In the genomic region with DNA sequence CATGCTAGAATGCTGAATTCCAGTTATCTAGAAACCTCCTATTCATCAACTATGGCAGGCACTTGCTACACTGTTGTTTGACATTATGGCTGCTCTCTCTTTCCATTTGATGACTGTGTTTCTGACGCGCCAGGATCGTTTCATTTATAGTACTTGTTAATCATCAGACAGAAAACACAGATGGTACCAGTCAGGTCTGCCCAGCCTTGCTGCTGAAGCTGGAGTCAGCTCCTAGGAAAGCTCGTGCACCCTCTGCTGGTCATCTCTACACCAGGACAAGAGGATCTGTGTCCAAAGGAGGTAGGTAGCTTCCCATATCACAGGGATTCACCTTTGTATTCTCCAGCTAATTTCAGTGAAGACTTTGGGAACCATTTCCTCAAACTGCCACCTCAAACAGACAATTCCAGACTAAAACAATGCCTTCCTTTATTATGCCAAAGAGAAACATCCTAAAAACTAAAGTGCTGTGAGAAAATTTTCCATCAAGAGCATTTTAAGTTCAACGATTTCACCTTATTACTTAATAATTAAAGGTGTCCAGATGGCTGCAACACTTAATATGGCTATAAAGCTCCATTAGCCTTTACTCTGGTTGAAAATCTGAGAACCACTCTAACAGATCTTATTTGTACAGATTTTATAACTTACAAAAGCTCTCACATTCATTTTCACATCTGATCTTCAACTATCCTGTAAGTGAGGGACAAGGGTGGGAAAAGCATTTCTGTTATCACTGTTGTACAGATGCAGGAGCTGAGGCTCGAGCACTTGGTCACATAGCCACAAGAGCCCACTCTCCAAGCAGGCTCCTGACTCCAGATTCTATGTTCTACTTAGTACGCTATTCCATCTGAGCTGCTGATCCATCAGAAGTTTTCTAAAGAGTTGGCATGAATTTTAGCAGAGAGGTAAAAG, we compare ENCODE assay signal across 8 cellular contexts. TPM values are rescaled to one million over a fixed set of nuclear protein-coding genes. Genes with fewer than 3 reads are reported as not detected.
DNase-seq lines count a peak whose midpoint lies in the region; ATAC-seq, FAIRE-seq and TF ChIP-seq lines count a peak whose summit lies in the region.

No MANE protein-coding gene starts in this region.

- no peak; the same call in 1 of the 2 replicates for TF ChIP-seq POLR2A in GM12891 (IDR thresholded peaks at IDR 0.05; ENCODE audit: low read depth, low read length)
- TF ChIP-seq POLR2A in prostate gland (IDR thresholded peaks at IDR 0.05): no peak
- no peak for TF ChIP-seq POLR2A in vagina (IDR thresholded peaks at IDR 0.05)

- H3K4me3 ChIP-seq in SU-DHL-6 (ENCODE audit: insufficient read depth, low read length, poor library complexity, severe bottlenecking) (peak overlapping the region; percentile 9), cardiac muscle cell (no peak overlapping the region), prostate gland (no peak overlapping the region), vagina (no peak overlapping the region)

- peaks cover 16% of the 10 kb centered on the region for H3K36me3 Mint-ChIP-seq in activated naive CD8-positive, alpha-beta T cell treated with anti-CD3 and anti-CD28 coated beads, Interleukin-2, amount 10 ng/mL, durations not matched to agents 7 days and 5 days

- H3K4me1 Mint-ChIP-seq in activated naive CD8-positive, alpha-beta T cell treated with anti-CD3 and anti-CD28 coated beads, Interleukin-2, amount 10 ng/mL, durations not matched to agents 7 days and 5 days: peaks cover 14% of the 10 kb centered on the region

- peaks cover 16% of the 10 kb centered on the region; the same call in 1 of the 2 replicates for H3F3A ChIP-seq in SU-DHL-6 (ENCODE audit: insufficient read depth)

- no peaks in the 10 kb centered on the region for H4K20me1 ChIP-seq in SU-DHL-6 (ENCODE audit: low read depth, low read length)

- no peaks in the 10 kb centered on the region for H3K9me3 ChIP-seq in SU-DHL-6 (ENCODE audit: insufficient read depth, low read length)
- no peaks in the 10 kb centered on the region for H3K9me3 ChIP-seq in cardiac muscle cell (ENCODE audit: low read depth)
- H3K9me3 ChIP-seq in prostate gland: no peaks in the 10 kb centered on the region
- no peaks in the 10 kb centered on the region for H3K9me3 ChIP-seq in vagina

- H3K79me2 ChIP-seq in SU-DHL-6 (ENCODE audit: insufficient read depth, low read length): peaks cover 41% of the 10 kb centered on the region

- TF ChIP-seq CTCF in SU-DHL-6 (IDR thresholded peaks at IDR 0.05; ENCODE audit: insufficient read depth, low read length, poor library complexity, severe bottlenecking) (peak; percentile 93), cardiac muscle cell (IDR thresholded peaks at IDR 0.05; ENCODE audit: low read depth, low read length) (peak; percentile 94), prostate gland (IDR thresholded peaks at IDR 0.05) (peak; percentile 66 to 91 (median 90)), vagina (IDR thresholded peaks at IDR 0.05) (peak; percentile 64 to 83 (median 79))

- no peaks in the 10 kb centered on the region for H3K4me1 ChIP-seq in cardiac muscle cell (ENCODE audit: low read depth)
- no peaks in the 10 kb centered on the region for H3K4me1 ChIP-seq in prostate gland (replicated peaks)
- H3K4me1 ChIP-seq in vagina: peaks cover 12% of the 10 kb centered on the region

- 33% methylated on average over 7 of the region's 7 CpGs for WGBS in prostate gland

- H3K9ac ChIP-seq in SU-DHL-6 (ENCODE audit: low read length): peak overlapping the region; percentile 35; the same call in 1 of the 2 replicates

- POLR2A ChIA-PET in activated naive CD8-positive, alpha-beta T cell treated with anti-CD3 and anti-CD28 coated beads, Interleukin-2, amount 10 ng/mL, durations not matched to agents 7 days and 5 days (lab: Charles Lee): interaction anchor here (0.5 to 1.8 kb wide), 5 partner anchors 8 to 487 kb away, joined by 3 to 9 read pairs (median 4); partner anchors contain the start of genes DCAF17, GORASP2, METTL8 and TLK1

- peak overlapping the region; percentile 10 for H2AFZ ChIP-seq in SU-DHL-6 (ENCODE audit: low read depth, low read length, severe bottlenecking)

- DNase-seq in GM12891 (ENCODE audit: insufficient read length, low spot score) (peak; percentile 30), NCI-H1105 (lab: John Stamatoyannopoulos, UW) (peak; percentile 81), cardiac muscle cell (ENCODE audit: low read depth in 1 of 2, low spot score in 1 of 2) (peak; percentile 89 to 95), prostate gland (ENCODE audit: low spot score) (peak; percentile 94), vagina (ENCODE audit: extremely low spot score in 2 of 2) (no peak)
- DNase-seq in activated naive CD8-positive, alpha-beta T cell treated with anti-CD3 and anti-CD28 coated beads, Interleukin-2, amount 10 ng/mL, durations not matched to agents 7 days and 5 days: peak; percentile 59

- H3K9me2 ChIP-seq in SU-DHL-6 (replicated peaks; ENCODE audit: insufficient read depth, low read length): no peaks in the 10 kb centered on the region

- H3K27me3 ChIP-seq in SU-DHL-6 (ENCODE audit: low read length) (no peaks in the 10 kb centered on the region), cardiac muscle cell (no peaks in the 10 kb centered on the region), prostate gland (replicated peaks; ENCODE audit: insufficient read depth) (no peaks in the 10 kb centered on the region), vagina (no peaks in the 10 kb centered on the region)

- H3K27ac ChIP-seq in SU-DHL-6 (ENCODE audit: low read depth, low read length) (peak overlapping the region; percentile 66), cardiac muscle cell (no peak overlapping the region), prostate gland (peak overlapping the region; percentile 17 to 59), vagina (peak overlapping the region; percentile 46)

- H3K36me3 ChIP-seq in SU-DHL-6 (ENCODE audit: low read length) (no peaks in the 10 kb centered on the region), cardiac muscle cell (no peaks in the 10 kb centered on the region), prostate gland (no peaks in the 10 kb centered on the region), vagina (no peaks in the 10 kb centered on the region)

- H3K27me3 Mint-ChIP-seq in activated naive CD8-positive, alpha-beta T cell treated with anti-CD3 and anti-CD28 coated beads, Interleukin-2, amount 10 ng/mL, durations not matched to agents 7 days and 5 days: no peaks in the 10 kb centered on the region

- peak overlapping the region; percentile 40 for H3K27ac Mint-ChIP-seq in activated naive CD8-positive, alpha-beta T cell treated with anti-CD3 and anti-CD28 coated beads, Interleukin-2, amount 10 ng/mL, durations not matched to agents 7 days and 5 days

- peak; percentile 88 for FAIRE-seq in GM12891 (lab: Jason Lieb, UNC)

- intact Hi-C loops in prostate gland (cut with DNase I): loop anchor here (2.0 to 5.0 kb wide), 3 partner anchors 69 to 443 kb away; no protein-coding TSS in a partner anchor
- intact Hi-C loops in vagina (cut with DNase I): loop anchor here (2.0 kb wide), 1 partner anchor 441 kb away; no protein-coding TSS in a partner anchor

- peak overlapping the region; percentile 43 for H3K4me3 Mint-ChIP-seq in activated naive CD8-positive, alpha-beta T cell treated with anti-CD3 and anti-CD28 coated beads, Interleukin-2, amount 10 ng/mL, durations not matched to agents 7 days and 5 days

- peaks cover 3% of the 10 kb centered on the region for H3K9me3 Mint-ChIP-seq in activated naive CD8-positive, alpha-beta T cell treated with anti-CD3 and anti-CD28 coated beads, Interleukin-2, amount 10 ng/mL, durations not matched to agents 7 days and 5 days

- peak; percentile 91 for ATAC-seq in HG02678 (IDR thresholded peaks at IDR 0.05; ENCODE audit: unreplicated experiment)
- peak; percentile 93 for ATAC-seq in activated naive CD8-positive, alpha-beta T cell treated with anti-CD3 and anti-CD28 coated beads, Interleukin-2, amount 10 ng/mL, durations not matched to agents 7 days and 5 days (ENCODE audit: low read depth)

- H3K4me2 ChIP-seq in SU-DHL-6 (ENCODE audit: low read depth, low read length, poor library complexity, severe bottlenecking): peak overlapping the region; percentile 51

TF ChIP-seq in GM12891, 5 proteins besides CTCF, POLR2A, EP300 and RAD21:
- TF ChIP-seq POU2F2 (IDR thresholded peaks at IDR 0.05; ENCODE audit: low read depth, low read length) (no peak), POLR2AphosphoS5 (IDR thresholded peaks at IDR 0.05; ENCODE audit: low read depth, low read length) (peak; percentile 37; the same call in 1 of the 2 replicates), PAX5 (IDR thresholded peaks at IDR 0.05; ENCODE audit: insufficient read depth, low read length, severe bottlenecking) (no peak)
TF ChIP-seq in GM12891: peak in this region for 1.

RNA-seq across cellular contexts. Expression of gene METTL8, which starts 17.5 kb away (rescaled TPM):
- 35.0 TPM for polyA plus RNA-seq in GM12891 (2012; ENCODE audit: low read depth, missing spikeins)
- 10 to 100 TPM; 20.9 to 22.9 TPM for total RNA-seq in activated naive CD8-positive, alpha-beta T cell treated with anti-CD3 and anti-CD28 coated beads, Interleukin-2, amount 10 ng/mL, durations not matched to agents 7 days and 5 days
- 13.5 and 15.5 TPM in 2 replicates for total RNA-seq in cardiac muscle cell
- 12.4 and 16.5 TPM in 2 replicates for polyA plus RNA-seq in cardiac muscle cell
- total RNA-seq in prostate gland: 10 to 100 TPM in 1 of 2 donors, 1 to 10 TPM in 1; 8.1 to 18.0 TPM
- total RNA-seq in vagina: 27.7 TPM

RNA-seq across cellular contexts. Expression of gene DCAF17, which starts 17.8 kb away (rescaled TPM):
- polyA plus RNA-seq in GM12891 (2012; ENCODE audit: low read depth, missing spikeins): 8.4 TPM
- 10 to 100 TPM; 17.5 to 17.7 TPM for total RNA-seq in activated naive CD8-positive, alpha-beta T cell treated with anti-CD3 and anti-CD28 coated beads, Interleukin-2, amount 10 ng/mL, durations not matched to agents 7 days and 5 days
- 6.4 and 11.4 TPM in 2 replicates for total RNA-seq in cardiac muscle cell
- 9.5 and 9.7 TPM in 2 replicates for polyA plus RNA-seq in cardiac muscle cell
- total RNA-seq in prostate gland: 10 to 100 TPM; 15.5 to 19.1 TPM
- total RNA-seq in vagina: 19.6 TPM

Comparison
In these comparisons a context has a peak if more than half of its experiments do, and no peak if none do; other contexts are left out.
1. DNase-seq: peak in GM12891 (single experiment), NCI-H1105 (single experiment), activated naive CD8-positive, alpha-beta T cell treated with anti-CD3 and anti-CD28 coated beads, Interleukin-2, amount 10 ng/mL, durations not matched to agents 7 days and 5 days (single experiment), cardiac muscle cell (2 of 2) and prostate gland (single experiment); none in vagina (0 of 2).
2. Peak in every context shown above with its lines, with median percentiles within 50 percentile points of each other: CTCF ChIP-seq.